Comparison of ENCODE assay signal across 9 cellular contexts in genomic region chr3:192772495-192772894, GRCh38. TPM values are rescaled to one million over a fixed set of nuclear protein-coding genes. Genes with fewer than 3 reads are reported as not detected.
DNase-seq lines count a peak whose midpoint lies in the region; ATAC-seq and TF ChIP-seq lines count a peak whose summit lies in the region.
"Had no signal": no experiment of that assay in that cellular context is flagged by ENCODE, and none has a peak within 500 bp of the region (broad histone marks: within the 10 kb centered on the region; RNA-seq: fewer than 3 reads in every experiment).

No MANE protein-coding gene starts in this region.

- H3K4me3 Mint-ChIP-seq in mesothelial cell of epicardium: no peak overlapping the region
- H3K4me3 Mint-ChIP-seq: T-helper 1 cell treated with Interleukin-12 subunit alpha and Interleukin-12 subunit beta and Interleukin-4 antibody, amounts not matched to agents 30 μg/mL and 1 μg/mL, for 36 hours had no signal

- H3K27me3 Mint-ChIP-seq in mesothelial cell of epicardium (ENCODE audit: low read depth): peaks cover 9% of the 10 kb centered on the region

- H3K27ac Mint-ChIP-seq in mesothelial cell of epicardium: no peak overlapping the region
- H3K27ac Mint-ChIP-seq: T-helper 1 cell treated with Interleukin-12 subunit alpha and Interleukin-12 subunit beta and Interleukin-4 antibody, amounts not matched to agents 30 μg/mL and 1 μg/mL, for 36 hours had no signal

- ATAC-seq in HG03520 (IDR thresholded peaks at IDR 0.05; ENCODE audit: unreplicated experiment): no peak
- ATAC-seq in GM18520 (IDR thresholded peaks at IDR 0.05; ENCODE audit: unreplicated experiment): no peak

- DNase-seq in GM10266 (ENCODE audit: extremely low spot score) (no peak), SW480 (ENCODE audit: low spot score) (peak; percentile 72), iPS-NIHi7 (ENCODE audit: extremely low spot score) (peak; percentile 73), mesothelial cell of epicardium (ENCODE audit: low spot score in 2 of 2, unreplicated experiment in 2 of 2) (no peak), NOMO-1 (lab: John Stamatoyannopoulos, UW; ENCODE audit: unreplicated experiment in 2 of 2) (no peak)

- H3K4me1 Mint-ChIP-seq in mesothelial cell of epicardium: no peaks in the 10 kb centered on the region

- peaks cover 18% of the 10 kb centered on the region for H3K9me3 Mint-ChIP-seq in mesothelial cell of epicardium

- TF ChIP-seq CTCF in GM10266 (IDR thresholded peaks at IDR 0.05; ENCODE audit: control insufficient read depth, insufficient read depth, low read depth, missing control alignments) (peak; percentile 66), LNCAP (IDR thresholded peaks at IDR 0.05) (peak; percentile 63), mesothelial cell of epicardium (IDR thresholded peaks at IDR 0.05; ENCODE audit: unreplicated experiment) (no peak)

- peaks cover 4% of the 10 kb centered on the region for H3K36me3 Mint-ChIP-seq in mesothelial cell of epicardium

RNA-seq across cellular contexts. Expression of gene FGF12, which starts 45.2 kb away (rescaled TPM):
- total RNA-seq in mesothelial cell of epicardium: 0.97 to 1.2 TPM (median 1.0 TPM) in 3 replicates

Comparison
In these comparisons a context has a peak if more than half of its experiments do, and no peak if none do; other contexts are left out.
1. DNase-seq: peak in SW480 (single experiment) and iPS-NIHi7 (single experiment); none in GM10266 (single experiment), mesothelial cell of epicardium (0 of 2) and NOMO-1 (0 of 2).